8 cellular contexts compared by ENCODE assay signal in the genomic region with DNA sequence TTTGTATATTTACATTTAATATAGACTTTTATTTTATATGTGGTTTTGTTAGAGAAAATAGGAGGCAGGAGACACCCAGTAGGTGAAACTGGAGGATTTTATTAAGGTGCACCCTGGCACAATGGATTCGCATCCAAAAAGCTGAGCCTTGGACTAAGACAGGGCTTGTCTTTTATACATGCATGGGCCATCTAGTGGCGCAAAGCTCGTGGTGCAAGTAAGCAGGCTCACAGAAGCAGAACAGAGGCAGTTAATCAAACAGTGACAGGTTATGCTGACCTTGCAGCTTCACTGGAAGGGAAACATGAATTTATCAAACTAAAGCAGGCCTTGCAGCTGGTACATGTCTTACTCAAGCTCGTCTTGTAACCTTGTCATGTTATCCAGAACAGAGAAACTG. TPM values are rescaled to one million over a fixed set of nuclear protein-coding genes. Genes with fewer than 3 reads are reported as not detected.
DNase-seq lines count a peak whose midpoint lies in the region; ATAC-seq and TF ChIP-seq lines count a peak whose summit lies in the region.

No MANE protein-coding gene starts in this region.

- TF ChIP-seq RAD21 in SK-N-SH (IDR thresholded peaks at IDR 0.05; ENCODE audit: low read length): peak; percentile 56

- H3K4me3 ChIP-seq in GM12864 (ENCODE audit: low read depth, low read length): no peak overlapping the region
- no peak overlapping the region for H3K4me3 ChIP-seq in SK-N-SH (ENCODE audit: low read depth in 2 of 2, low read length in 1 of 2)

- no peaks in the 10 kb centered on the region for H4K20me1 ChIP-seq in SK-N-SH (ENCODE audit: insufficient read depth)

- no peaks in the 10 kb centered on the region for H3K36me3 ChIP-seq in SK-N-SH (replicated peaks in 1 of 2; ENCODE audit: control insufficient read depth in 1 of 2, insufficient read depth in 2 of 2, low read length in 1 of 2)

- no peak overlapping the region for H3K4me2 ChIP-seq in SK-N-SH

- no peaks in the 10 kb centered on the region for H3K4me1 ChIP-seq in SK-N-SH (ENCODE audit: control insufficient read depth in 1 of 2, insufficient read depth in 2 of 2, low read depth in 1 of 2, low read length in 1 of 2)

- no peak overlapping the region for H2AFZ ChIP-seq in SK-N-SH (ENCODE audit: low read depth)

- peak; percentile 17 for DNase-seq in A172 (ENCODE audit: low spot score)
- no peak for DNase-seq in GM12864 (ENCODE audit: low read depth)
- DNase-seq in SK-N-SH: peak; percentile 24
- DNase-seq in dermis microvascular lymphatic vessel endothelial cell (ENCODE audit: low read depth in 2 of 2): peak; percentile 24 to 28
- peak; percentile 8 for DNase-seq in renal cortical epithelial cell (ENCODE audit: low read depth)
- no peak for DNase-seq in NCI-H1436 treated with DMSO at 0.1 percent for 48 hours (lab: John Stamatoyannopoulos, UW)
- no peak for DNase-seq in amniotic stem cell (lab: John Stamatoyannopoulos, UW)

- no peaks in the 10 kb centered on the region for H3K27me3 ChIP-seq in SK-N-SH (ENCODE audit: insufficient read depth)

- no peaks in the 10 kb centered on the region for H3F3A ChIP-seq in SK-N-SH (replicated peaks; ENCODE audit: insufficient read depth)

- POLR2A ChIA-PET in SK-N-SH (lab: Yijun Ruan, JAX): no interaction called here

- WGBS in SK-N-SH (ENCODE audit: low lambda C conversion rate): 51% methylated on average over 4 of the region's 4 CpGs

- TF ChIP-seq CTCF in GM12864 (IDR thresholded peaks at IDR 0.05; ENCODE audit: low read depth, low read length, missing control alignments) (peak; percentile 60), SK-N-SH (IDR thresholded peaks at IDR 0.05) (peak; percentile 46)

- H3K27ac ChIP-seq in SK-N-SH (ENCODE audit: low read depth in 2 of 2, low read length in 1 of 2): no peak overlapping the region

- TF ChIP-seq EP300 in SK-N-SH (IDR thresholded peaks at IDR 0.05; ENCODE audit: borderline replicate concordance in 1 of 2, low read depth in 1 of 2, low read length in 1 of 2): no peak

- no peak overlapping the region for H3K9ac ChIP-seq in SK-N-SH

- no peaks in the 10 kb centered on the region for H3K79me2 ChIP-seq in SK-N-SH (ENCODE audit: insufficient read depth)

- H3K9me3 ChIP-seq in SK-N-SH: no peaks in the 10 kb centered on the region

- H3K9me2 ChIP-seq in SK-N-SH: no peaks in the 10 kb centered on the region

- ATAC-seq in GM18870 (IDR thresholded peaks at IDR 0.05; ENCODE audit: unreplicated experiment): no peak

- CTCF ChIA-PET in SK-N-SH (lab: Yijun Ruan, JAX): interaction anchor here (0.9 to 1.6 kb wide), 7 partner anchors 15 to 422 kb away, joined by 3 to 4 read pairs (median 3); partner anchors contain the start of genes ZNF681 and ZNF91

TF ChIP-seq in SK-N-SH, 30 proteins besides CTCF, POLR2A, EP300 and RAD21:
- TF ChIP-seq POLR2AphosphoS5 (IDR thresholded peaks at IDR 0.05; ENCODE audit: low read depth, low read length) (no peak), RFX5 (IDR thresholded peaks at IDR 0.05; ENCODE audit: low read length) (no peak), TCF12 (IDR thresholded peaks at IDR 0.05) (no peak), FOSL2 (IDR thresholded peaks at IDR 0.05; ENCODE audit: borderline replicate concordance, low read depth) (no peak), GATA2 (CRISPR knock-in tag; IDR thresholded peaks at IDR 0.05) (no peak), SMC3 (IDR thresholded peaks at IDR 0.05; ENCODE audit: low read depth, low read length) (peak; percentile 28; the same call in 1 of the 2 replicates), TAF1 (IDR thresholded peaks at IDR 0.05; ENCODE audit: borderline replicate concordance, low read depth, low read length) (no peak), CHD2 (IDR thresholded peaks at IDR 0.05; ENCODE audit: low read length, partially characterized antibody) (no peak), MEF2A (IDR thresholded peaks at IDR 0.05; ENCODE audit: borderline replicate concordance, low read depth) (no peak)
- TF ChIP-seq, protein P1, sequence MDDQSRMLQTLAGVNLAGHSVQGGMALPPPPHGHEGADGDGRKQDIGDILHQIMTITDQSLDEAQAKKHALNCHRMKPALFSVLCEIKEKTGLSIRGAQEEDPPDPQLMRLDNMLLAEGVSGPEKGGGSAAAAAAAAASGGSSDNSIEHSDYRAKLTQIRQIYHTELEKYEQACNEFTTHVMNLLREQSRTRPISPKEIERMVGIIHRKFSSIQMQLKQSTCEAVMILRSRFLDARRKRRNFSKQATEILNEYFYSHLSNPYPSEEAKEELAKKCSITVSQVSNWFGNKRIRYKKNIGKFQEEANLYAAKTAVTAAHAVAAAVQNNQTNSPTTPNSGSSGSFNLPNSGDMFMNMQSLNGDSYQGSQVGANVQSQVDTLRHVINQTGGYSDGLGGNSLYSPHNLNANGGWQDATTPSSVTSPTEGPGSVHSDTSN (IDR thresholded peaks at IDR 0.05): 0 out of 2 replicates have a peak, but pooled peaks have one; percentile 12
- TF ChIP-seq, protein P2, sequence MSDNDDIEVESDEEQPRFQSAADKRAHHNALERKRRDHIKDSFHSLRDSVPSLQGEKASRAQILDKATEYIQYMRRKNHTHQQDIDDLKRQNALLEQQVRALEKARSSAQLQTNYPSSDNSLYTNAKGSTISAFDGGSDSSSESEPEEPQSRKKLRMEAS (IDR thresholded peaks at IDR 0.05; ENCODE audit: low read depth): no peak

RNA-seq across cellular contexts. Expression of gene ZNF681, which starts 58.8 kb away (rescaled TPM):
- 0.19 and 1.7 TPM in 2 replicates for total RNA-seq in A172 (2014; rRNA removed; shearing (Covaris generic))
- polyA plus RNA-seq in SK-N-SH (2012; rRNA removed): 0.37 and 0.38 TPM in 2 replicates
- 0.68 and 0.73 TPM in 2 replicates for polyA plus RNA-seq in SK-N-SH (2012; cell fraction: cytosol; rRNA removed)
- 0.27 and 0.46 TPM in 2 replicates for polyA plus RNA-seq in SK-N-SH (2012; cell fraction: nucleus; rRNA removed)
- 1.2 and 1.5 TPM in 2 replicates for total RNA-seq in dermis microvascular lymphatic vessel endothelial cell
- total RNA-seq in renal cortical epithelial cell: 2.3 and 2.8 TPM in 2 replicates

Comparison
In these comparisons a context has a peak if more than half of its experiments do, and no peak if none do; other contexts are left out.
1. DNase-seq: peak in A172 (single experiment), SK-N-SH (single experiment), dermis microvascular lymphatic vessel endothelial cell (2 of 2) and renal cortical epithelial cell (single experiment); none in GM12864 (single experiment), NCI-H1436 treated with DMSO at 0.1 percent for 48 hours (single experiment) and amniotic stem cell (single experiment).